Comparison of ENCODE assay signal across 16 cellular contexts in genomic region chr5:123474238-123474637, GRCh38.
"Had no signal": no experiment of that assay in that cellular context is flagged by ENCODE, and none has a peak within 500 bp of the region (broad histone marks: within the 10 kb centered on the region; RNA-seq: fewer than 3 reads in every experiment).

No MANE protein-coding gene starts in this region.

- FAIRE-seq: small intestine had no signal

- ATAC-seq: foreskin keratinocyte; natural killer cell treated with Interleukin-12 subunit alpha and Interleukin-12 subunit beta and Interleukin-15 and Interleukin-18, amount 100 ng/mL, for 72 hours had no signal

- DNase-seq: activated CD4-positive, alpha-beta T cell treated with anti-CD3 and anti-CD28 coated beads for 1 hour; activated CD4-positive, alpha-beta T cell treated with anti-CD3 and anti-CD28 coated beads, Interleukin-2, amount 50 U/mL, for 48 hours; activated naive CD4-positive, alpha-beta T cell treated with anti-CD3 and anti-CD28 coated beads for 36 hours; endodermal cell; foreskin keratinocyte; glutamatergic neuron; kidney glomerular epithelial cell; mesendoderm; small intestine; stimulated activated CD4-positive, alpha-beta T cell treated with anti-CD3 and anti-CD28 coated beads, Interleukin-4, amount 100 ng/mL, for 24 hours; stimulated activated naive CD4-positive, alpha-beta T cell treated with Interleukin-2 at 50 U/mL for 16 hours; trophoblast cell had no signal

- H3K36me3 ChIP-seq: ascending aorta, breast epithelium, right atrium auricular region had no signal

- H3K27me3 ChIP-seq: ascending aorta, breast epithelium, foreskin keratinocyte, right atrium auricular region had no signal

- H3K4me1 ChIP-seq: ascending aorta, breast epithelium, foreskin keratinocyte, right atrium auricular region had no signal

- H3K4me3 ChIP-seq: ascending aorta, breast epithelium, right atrium auricular region had no signal

- H3K9me3 ChIP-seq: ascending aorta, breast epithelium, right atrium auricular region had no signal

- H3K27ac ChIP-seq: ascending aorta, breast epithelium, foreskin keratinocyte, right atrium auricular region had no signal
